In the genomic region with DNA sequence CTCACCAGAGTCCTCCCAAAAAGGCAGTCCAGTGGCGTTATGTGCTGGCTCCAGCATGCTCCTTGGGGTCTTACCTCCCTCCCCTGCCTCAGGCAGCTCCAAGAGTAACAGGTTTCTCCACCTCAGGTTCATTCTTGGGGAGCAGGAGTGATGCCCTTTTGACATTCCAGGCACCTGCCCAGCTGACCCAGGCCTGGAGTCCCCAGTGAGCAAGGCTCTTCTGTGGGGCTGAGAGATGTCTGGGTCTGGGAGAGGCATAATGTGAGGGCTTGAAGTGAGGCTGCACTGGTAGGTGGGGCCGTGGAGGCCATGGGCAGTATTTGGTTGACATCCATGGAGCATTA, we compare ENCODE assay signal across 20 cellular contexts.
"Had no signal": no experiment of that assay in that cellular context is flagged by ENCODE, and none has a peak within 500 bp of the region (broad histone marks: within the 10 kb centered on the region; RNA-seq: fewer than 3 reads in every experiment).

No MANE protein-coding gene starts in this region.

- H3K4me1 ChIP-seq: SJSA1 had no signal

- H3K27me3 ChIP-seq: brain microvascular endothelial cell, cardiac muscle cell, SJSA1 had no signal

- H3K9me3 ChIP-seq: SJSA1 had no signal

- H3K27ac ChIP-seq: brain microvascular endothelial cell, cardiac muscle cell, SJSA1 had no signal

- ATAC-seq: activated CD4-positive, CD25-positive, alpha-beta regulatory T cell treated with anti-CD3 and anti-CD28 coated beads, Interleukin-2, amount 50 U/mL, for 24 hours; activated CD8-positive, alpha-beta T cell treated with anti-CD3 and anti-CD28 coated beads, Interleukin-2, amount 10 ng/mL, durations not matched to agents 7 days and 5 days; activated T-cell treated with anti-CD3 and anti-CD28 coated beads, Interleukin-2, amount 50 U/mL, for 4 hours; PC-3; SK-N-SH treated with all-trans-retinoic acid at 6 μM for 48 hours had no signal

- H3K36me3 ChIP-seq: brain microvascular endothelial cell, cardiac muscle cell, SJSA1 had no signal

- H3K4me3 ChIP-seq: cardiac muscle cell, SJSA1 had no signal

- DNase-seq: activated CD4-positive, alpha-beta T cell treated with anti-CD3 and anti-CD28 coated beads for 4 hours; activated effector memory CD4-positive, alpha-beta T cell treated with anti-CD3 and anti-CD28 coated beads, Interleukin-2, amount 50 U/mL, for 16 hours; activated naive CD4-positive, alpha-beta T cell treated with Interleukin-2 at 50 U/mL for 16 hours; activated T-cell treated with anti-CD3 and anti-CD28 coated beads, Interleukin-2, amount 50 U/mL, for 4 hours; amygdala; brain microvascular endothelial cell; KG1; NCI-H1092; NCI-H1417; NCI-H1930; NCI-H2107; NCI-H345; NCI-H510A treated with DMSO at 0.1 percent for 48 hours; PC-3; SHP77 had no signal
